ENCODE assay signal across 32 cellular contexts in genomic region chr6:126333729-126334128, GRCh38. TPM values are rescaled to one million over a fixed set of nuclear protein-coding genes. Genes with fewer than 3 reads are reported as not detected.
"Had no signal": no experiment of that assay in that cellular context is flagged by ENCODE, and none has a peak within 500 bp of the region (broad histone marks: within the 10 kb centered on the region; RNA-seq: fewer than 3 reads in every experiment).

No MANE protein-coding gene starts in this region.

- H3K4me3 ChIP-seq: adrenal gland, ascending aorta, body of pancreas, breast epithelium, cardiac muscle cell had no signal

- H3K36me3 ChIP-seq: adrenal gland, ascending aorta, brain microvascular endothelial cell, breast epithelium, cardiac muscle cell had no signal

- ATAC-seq: activated naive CD4-positive, alpha-beta T cell treated with anti-CD3 and anti-CD28 coated beads, Interleukin-2, amount 50 U/mL, for 72 hours; activated naive CD8-positive, alpha-beta T cell treated with anti-CD3 and anti-CD28 coated beads, Interleukin-2, amount 50 U/mL, for 24 hours; activated T-cell treated with anti-CD3 and anti-CD28 coated beads, Interleukin-2, amount 50 U/mL, for 4 hours; activated T-cell treated with anti-CD3 and anti-CD28 coated beads, Interleukin-2, amount 50 U/mL, for 72 hours; activated T-helper 17 cell treated with anti-CD3 and anti-CD28 coated beads, Interleukin-2, amount 50 U/mL, for 72 hours; body of pancreas had no signal

- H3K27ac ChIP-seq: adrenal gland, ascending aorta, body of pancreas, brain microvascular endothelial cell, breast epithelium, cardiac muscle cell had no signal

- H3K4me1 ChIP-seq: ascending aorta, body of pancreas, breast epithelium had no signal

- H3K27me3 ChIP-seq: adrenal gland, ascending aorta, body of pancreas, brain microvascular endothelial cell, breast epithelium, cardiac muscle cell had no signal

- FAIRE-seq: bronchial epithelial cell, colon had no signal

- H3K9me3 ChIP-seq: adrenal gland, ascending aorta, body of pancreas, breast epithelium had no signal

- DNase-seq: activated effector memory CD4-positive, alpha-beta T cell treated with anti-CD3 and anti-CD28 coated beads, Interleukin-2, amount 50 U/mL, for 16 hours; activated effector memory CD4-positive, alpha-beta T cell treated with Interleukin-2 at 50 U/mL for 16 hours; activated gamma-delta T cell; activated gamma-delta T cell treated with Interleukin-2 at 50 U/mL for 16 hours; activated naive CD4-positive, alpha-beta T cell; activated naive CD4-positive, alpha-beta T cell treated with anti-CD3 and anti-CD28 coated beads for 36 hours; activated naive CD4-positive, alpha-beta T cell treated with anti-CD3 and anti-CD28 coated beads, Interleukin-2, amount 10 ng/mL, durations not matched to agents 7 days and 5 days; activated naive CD4-positive, alpha-beta T cell treated with anti-CD3 and anti-CD28 coated beads, Interleukin-2, amount 50 U/mL, for 16 hours; activated naive CD4-positive, alpha-beta T cell treated with Interleukin-2 at 50 U/mL for 16 hours; activated naive CD8-positive, alpha-beta T cell treated with anti-CD3 and anti-CD28 coated beads for 36 hours; activated naive CD8-positive, alpha-beta T cell treated with anti-CD3 and anti-CD28 coated beads, Interleukin-2, amount 10 ng/mL, durations not matched to agents 7 days and 5 days; activated naive CD8-positive, alpha-beta T cell treated with anti-CD3 and anti-CD28 coated beads, Interleukin-2, amount 50 U/mL, for 24 hours; activated T-cell treated with anti-CD3 and anti-CD28 coated beads, Interleukin-2, amount 50 U/mL, for 4 hours; activated T-cell treated with anti-CD3 and anti-CD28 coated beads, Interleukin-2, amount 50 U/mL, for 48 hours; activated T-cell treated with anti-CD3 and anti-CD28 coated beads, Interleukin-2, amount 50 U/mL, for 72 hours; adrenal gland; amniotic stem cell; amygdala; anterior cingulate cortex; aorta; body of pancreas; brain microvascular endothelial cell; caudate nucleus; central memory CD4-positive, alpha-beta T cell; cerebellar nuclear complex had no signal

RNA-seq across cellular contexts. Expression of gene CENPW, which starts 6.2 kb away (rescaled TPM):
- total RNA-seq: ascending aorta, body of pancreas had no signal
